In genomic region chr14:21092147-21093011, GRCh38 we compare ENCODE assay signal across 8 cellular contexts. TPM values are rescaled to one million over a fixed set of nuclear protein-coding genes. Genes with fewer than 3 reads are reported as not detected.
DNase-seq lines count a peak whose midpoint lies in the region; ATAC-seq and TF ChIP-seq lines count a peak whose summit lies in the region.

No MANE protein-coding gene starts in this region.

- no peak overlapping the region for H3K4me3 ChIP-seq in fibroblast of mammary gland (ENCODE audit: control insufficient read depth, low read depth, low read length)
- H3K4me3 ChIP-seq in neural progenitor cell = peak overlapping the region; percentile 53

- H3K4me2 ChIP-seq in neural progenitor cell = peak overlapping the region; percentile 87

- H3K9me3 ChIP-seq in neural progenitor cell (ENCODE audit: low read depth) = no peaks in the 10 kb centered on the region

- peaks cover 25% of the 10 kb centered on the region for H3K4me1 Mint-ChIP-seq in activated T-cell treated with anti-CD3 and anti-CD28 coated beads, Interleukin-2, amount 50 U/mL, for 4 hours (ENCODE audit: low read depth)
- peaks cover 73% of the 10 kb centered on the region for H3K4me1 Mint-ChIP-seq in neural progenitor cell

- H3K4me1 ChIP-seq in neural progenitor cell = peaks cover 54% of the 10 kb centered on the region

- H3K9ac ChIP-seq in neural progenitor cell = no peak overlapping the region

- no peaks in the 10 kb centered on the region for H3K9me3 Mint-ChIP-seq in activated T-cell treated with anti-CD3 and anti-CD28 coated beads, Interleukin-2, amount 50 U/mL, for 4 hours
- H3K9me3 Mint-ChIP-seq in neural progenitor cell = peaks cover 7% of the 10 kb centered on the region

- peaks cover 91% of the 10 kb centered on the region for H3F3A ChIP-seq in neural progenitor cell (ENCODE audit: low read depth)

- peaks cover 86% of the 10 kb centered on the region for H4K20me1 ChIP-seq in neural progenitor cell (ENCODE audit: low read depth)

- H3K79me2 ChIP-seq in neural progenitor cell (ENCODE audit: low read depth) = peaks cover 71% of the 10 kb centered on the region

- H3K4me3 Mint-ChIP-seq in activated T-cell treated with anti-CD3 and anti-CD28 coated beads, Interleukin-2, amount 50 U/mL, for 4 hours = no peak overlapping the region
- peak overlapping the region; percentile 95 for H3K4me3 Mint-ChIP-seq in neural progenitor cell

- peak; percentile 99 for TF ChIP-seq CTCF in fibroblast of mammary gland (conservative IDR thresholded peaks at IDR 0.05; ENCODE audit: control insufficient read depth, insufficient read depth, low read depth, low read length)
- peak; percentile 97 for TF ChIP-seq CTCF in neural progenitor cell (IDR thresholded peaks at IDR 0.05)

- peaks cover 5% of the 10 kb centered on the region for H3K36me3 ChIP-seq in neural progenitor cell

- H3K27me3 Mint-ChIP-seq in activated T-cell treated with anti-CD3 and anti-CD28 coated beads, Interleukin-2, amount 50 U/mL, for 4 hours (ENCODE audit: low read depth) = peaks cover under 1% of the 10 kb centered on the region
- peaks cover 29% of the 10 kb centered on the region for H3K27me3 Mint-ChIP-seq in neural progenitor cell (ENCODE audit: insufficient read depth, low read depth)

- no peak overlapping the region for H3K27ac Mint-ChIP-seq in neural progenitor cell

- H2AFZ ChIP-seq in neural progenitor cell (replicated peaks) = no peak overlapping the region

- H3K27ac ChIP-seq in neural progenitor cell = peak overlapping the region; percentile 100
- H3K27ac ChIP-seq in substantia nigra (ENCODE audit: low read depth, low read length, poor library complexity, severe bottlenecking) = peak overlapping the region; percentile 27

- H3K36me3 Mint-ChIP-seq in activated T-cell treated with anti-CD3 and anti-CD28 coated beads, Interleukin-2, amount 50 U/mL, for 4 hours (ENCODE audit: insufficient read depth) = no peaks in the 10 kb centered on the region
- H3K36me3 Mint-ChIP-seq in neural progenitor cell = peaks cover 35% of the 10 kb centered on the region

- ATAC-seq in GM18867 (IDR thresholded peaks at IDR 0.05; ENCODE audit: unreplicated experiment) (peak; percentile 89), HG03095 (IDR thresholded peaks at IDR 0.05; ENCODE audit: unreplicated experiment) (peak; percentile 76)
- ATAC-seq in activated T-cell treated with anti-CD3 and anti-CD28 coated beads, Interleukin-2, amount 50 U/mL, for 4 hours = peak; percentile 92 to 96

- peak; percentile 91 for DNase-seq in AG20443 (ENCODE audit: low spot score)
- peak; percentile 78 for DNase-seq in OCI-M1 (lab: John Stamatoyannopoulos, UW)
- peak; percentile 94 for DNase-seq in activated T-cell treated with anti-CD3 and anti-CD28 coated beads, Interleukin-2, amount 50 U/mL, for 4 hours
- DNase-seq in fibroblast of mammary gland (ENCODE audit: low read depth) = peak; percentile 71
- DNase-seq in neural progenitor cell (ENCODE audit: low spot score) = peak; percentile 87
- peak in 46 of 49 donors; percentile 27 to 88 (median 68) for DNase-seq in substantia nigra (lab: John Stamatoyannopoulos, UW)

- peaks cover 3% of the 10 kb centered on the region for H3K27me3 ChIP-seq in neural progenitor cell

RNA-seq across cellular contexts. Expression of gene ZNF219, which starts 6.1 kb away (rescaled TPM):
- total RNA-seq in activated T-cell treated with anti-CD3 and anti-CD28 coated beads, Interleukin-2, amount 50 U/mL, for 4 hours = 1 to 10 TPM; 5.5 to 7.0 (median 6.5) TPM
- total RNA-seq in neural progenitor cell (ENCODE audit: low replicate concordance) = 46.2 and 231 TPM in 2 replicates

RNA-seq across cellular contexts. Expression of gene TMEM253, which starts 8.5 kb away (rescaled TPM):
- total RNA-seq in activated T-cell treated with anti-CD3 and anti-CD28 coated beads, Interleukin-2, amount 50 U/mL, for 4 hours = not detected
- 0.22 and 1.3 TPM in 2 replicates for total RNA-seq in neural progenitor cell (ENCODE audit: low replicate concordance)

RNA-seq across cellular contexts. Expression of gene ARHGEF40, which starts 22.3 kb away (rescaled TPM):
- under 1 TPM; 0.11 to 0.35 (median 0.23) TPM for total RNA-seq in activated T-cell treated with anti-CD3 and anti-CD28 coated beads, Interleukin-2, amount 50 U/mL, for 4 hours
- total RNA-seq in neural progenitor cell (ENCODE audit: low replicate concordance) = 15.0 and 46.0 TPM in 2 replicates

RNA-seq across cellular contexts. Expression of gene RNASE8, which starts 34.8 kb away (rescaled TPM):
- not detected for total RNA-seq in activated T-cell treated with anti-CD3 and anti-CD28 coated beads, Interleukin-2, amount 50 U/mL, for 4 hours
- not detected in 2 replicates for total RNA-seq in neural progenitor cell (ENCODE audit: low replicate concordance)

RNA-seq across cellular contexts. Expression of gene RNASE7, which starts 50.2 kb away (rescaled TPM):
- total RNA-seq in activated T-cell treated with anti-CD3 and anti-CD28 coated beads, Interleukin-2, amount 50 U/mL, for 4 hours = not detected
- total RNA-seq in neural progenitor cell (ENCODE audit: low replicate concordance) = not detected in 2 replicates

Comparison
In these comparisons a context has a peak if more than half of its experiments do, and no peak if none do; other contexts are left out.
1. RNA of gene ARHGEF40, which starts 22.3 kb away (total RNA-seq): 15.0 to 46.0 TPM in neural progenitor cell; 0.11 to 0.35 TPM in activated T-cell treated with anti-CD3 and anti-CD28 coated beads, Interleukin-2, amount 50 U/mL, for 4 hours; every median in the first group is over 10 times any median in the second.
2. Peak in every context shown above with its lines, with median percentiles within 50 percentile points of each other: DNase-seq and ATAC-seq.